Comparison of ENCODE assay signal across 8 cellular contexts in the genomic region with DNA sequence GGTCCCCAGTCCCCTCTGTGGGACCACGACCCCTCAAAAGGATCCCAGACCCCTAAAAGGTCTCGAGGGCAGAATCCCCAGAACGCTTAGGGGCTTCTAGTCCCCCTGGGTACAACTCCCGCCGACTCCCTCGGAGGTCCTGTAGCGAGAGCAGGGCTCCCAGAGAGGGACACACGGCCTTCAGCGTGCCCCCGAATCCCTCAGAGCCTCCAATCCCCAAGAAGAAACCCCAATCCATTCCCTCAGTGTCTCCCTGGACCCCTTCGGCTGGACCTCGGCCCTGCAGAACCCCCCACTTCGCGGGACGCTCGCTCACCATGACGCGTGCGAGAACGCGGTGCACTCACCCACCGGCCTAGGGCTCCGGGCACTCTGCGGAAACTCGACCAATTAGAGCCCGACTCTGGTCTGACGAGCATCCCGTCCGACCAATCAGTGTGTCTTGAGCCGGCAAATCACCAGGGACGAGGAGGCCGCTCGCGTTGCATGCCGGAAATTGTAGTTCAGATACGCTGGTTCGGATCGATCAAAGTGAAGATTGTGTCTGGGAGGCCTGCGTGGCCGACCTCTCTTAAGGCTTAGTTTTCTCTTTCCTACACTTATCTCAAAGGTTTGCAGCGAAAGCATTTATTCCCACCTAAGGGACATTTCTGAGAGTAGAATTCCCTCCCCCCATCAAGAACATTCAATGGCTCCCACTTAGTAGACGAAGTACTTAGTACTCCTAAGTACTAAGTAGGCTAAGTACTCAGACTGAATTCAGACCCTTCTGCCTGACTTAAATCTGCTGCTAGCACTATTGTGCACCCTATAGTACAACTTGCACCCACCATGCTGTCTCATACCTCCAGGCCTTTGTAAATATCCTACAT.
DNase-seq lines count a peak whose midpoint lies in the region; ATAC-seq and TF ChIP-seq lines count a peak whose summit lies in the region.

A gene (minus strand): TSS at position 369 of the 872 bp plus-strand sequence. CDS start 50 bp downstream, at position 319.

- TF ChIP-seq CTCF in AG10803 (conservative IDR thresholded peaks at IDR 0.05; ENCODE audit: low read length), result no peak

- H3K4me3 ChIP-seq in AG10803 (ENCODE audit: low read length), result peak within 1 kb of the TSS; percentile 97

- ATAC-seq in GM19035 (IDR thresholded peaks at IDR 0.05; ENCODE audit: unreplicated experiment) (peak; percentile 98), HG03342 (IDR thresholded peaks at IDR 0.05; ENCODE audit: unreplicated experiment) (peak; percentile 98)

- DNase-seq in AG10803 (ENCODE audit: low read depth) (peak; percentile 100), NCI-H446 (lab: John Stamatoyannopoulos, UW) (peak; percentile 95 to 99), iris pigment epithelial cell (ENCODE audit: low read depth) (peak; percentile 99)
- DNase-seq in activated CD4-positive, CD25-positive, alpha-beta regulatory T cell (lab: John Stamatoyannopoulos, UW), result peak; percentile 85 to 91 (median 88)
- peak; percentile 93 for DNase-seq in central memory CD4-positive, alpha-beta T cell
- peak; percentile 93 to 95 for DNase-seq in stimulated activated CD4-positive, alpha-beta T cell treated with anti-CD3 and anti-CD28 coated beads, Interleukin-12 subunit alpha, Interleukin-12 subunit beta, amount 100 ng/mL, for 24 hours (ENCODE audit: low read depth in 2 of 2)

Comparison
In these comparisons a context has a peak if more than half of its experiments do, and no peak if none do; other contexts are left out.
1. Peak in every context shown above with its lines: DNase-seq, ATAC-seq and H3K4me3 ChIP-seq.